In the genomic region with DNA sequence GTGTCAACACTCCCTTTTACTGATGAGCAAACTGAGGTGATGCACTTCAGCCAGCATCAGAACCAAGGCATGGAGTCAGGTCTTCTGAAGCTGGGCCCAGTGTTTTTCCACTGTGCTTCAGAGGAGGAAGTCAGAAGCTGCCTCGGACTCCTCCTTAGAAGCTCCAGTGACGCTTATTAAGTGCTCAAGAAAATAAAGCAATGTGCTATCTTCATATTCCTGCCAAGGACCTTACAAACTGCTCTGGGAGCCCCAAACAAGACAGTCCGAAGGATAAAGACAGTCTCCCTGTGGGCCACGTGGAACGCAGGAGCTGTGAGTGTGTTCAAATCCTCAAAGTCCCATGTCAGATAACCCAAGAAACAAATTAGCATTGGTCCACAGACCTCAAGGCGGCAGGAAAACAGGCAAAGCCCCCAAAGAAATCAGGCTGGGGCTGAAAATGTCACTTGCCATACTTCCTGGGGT, we compare ENCODE assay signal across 1 cellular context.
TF ChIP-seq lines count a peak whose summit lies in the region.

No MANE protein-coding gene starts in this region.

TF ChIP-seq in A549, 52 proteins besides CTCF, POLR2A, EP300 and RAD21 (continued from another document):
- no peak for TF ChIP-seq E2F6 (IDR thresholded peaks at IDR 0.05; ENCODE audit: borderline replicate concordance, low read depth)
- TF ChIP-seq MAZ (IDR thresholded peaks at IDR 0.05; ENCODE audit: borderline replicate concordance, low read depth, low read length): no peak
- TF ChIP-seq PHF8 (IDR thresholded peaks at IDR 0.05; ENCODE audit: borderline replicate concordance, low read depth): no peak
- TF ChIP-seq ZNF302 (CRISPR knock-in tag; IDR thresholded peaks at IDR 0.05): no peak
- TF ChIP-seq SREBF2 (IDR thresholded peaks at IDR 0.05): no peak
- TF ChIP-seq GATA3 (IDR thresholded peaks at IDR 0.05; ENCODE audit: borderline replicate concordance): no peak
